ENCODE assay signal across 8 cellular contexts in genomic region chr6:73134588-73134987, GRCh38.
A peak's percentile ranks its signal among the peaks of the same experiment; 100 is the strongest.
DNase-seq lines count a peak whose midpoint lies in the region; ATAC-seq lines count a peak whose summit lies in the region.

No MANE protein-coding gene starts in this region.

- H3K27me3 Mint-ChIP-seq in activated naive CD8-positive, alpha-beta T cell treated with anti-CD3 and anti-CD28 coated beads, Interleukin-2, amount 50 U/mL, for 24 hours, result no peaks in the 10 kb centered on the region

- H3K36me3 Mint-ChIP-seq in activated naive CD8-positive, alpha-beta T cell treated with anti-CD3 and anti-CD28 coated beads, Interleukin-2, amount 50 U/mL, for 24 hours (ENCODE audit: low read depth), result peaks cover 9% of the 10 kb centered on the region

- no peak overlapping the region for H3K27ac Mint-ChIP-seq in activated naive CD8-positive, alpha-beta T cell treated with anti-CD3 and anti-CD28 coated beads, Interleukin-2, amount 50 U/mL, for 24 hours

- H3K9me3 Mint-ChIP-seq in activated naive CD8-positive, alpha-beta T cell treated with anti-CD3 and anti-CD28 coated beads, Interleukin-2, amount 50 U/mL, for 24 hours, result no peaks in the 10 kb centered on the region

- peaks cover 5% of the 10 kb centered on the region for H3K4me1 Mint-ChIP-seq in activated naive CD8-positive, alpha-beta T cell treated with anti-CD3 and anti-CD28 coated beads, Interleukin-2, amount 50 U/mL, for 24 hours

- DNase-seq in D341Med (ENCODE audit: low spot score) (peak; percentile 35), myocyte (ENCODE audit: low read depth) (peak; percentile 49), SW 1271 (lab: John Stamatoyannopoulos, UW) (no peak)
- peak; percentile 42 for DNase-seq in activated naive CD8-positive, alpha-beta T cell treated with anti-CD3 and anti-CD28 coated beads, Interleukin-2, amount 50 U/mL, for 24 hours

- ATAC-seq in HG03039 (IDR thresholded peaks at IDR 0.05; ENCODE audit: unreplicated experiment) (peak; percentile 44), GM21619 (IDR thresholded peaks at IDR 0.05; ENCODE audit: unreplicated experiment) (no peak), GM18517 (IDR thresholded peaks at IDR 0.05; ENCODE audit: unreplicated experiment) (no peak), HG02610 (IDR thresholded peaks at IDR 0.05; ENCODE audit: unreplicated experiment) (no peak)
- ATAC-seq in activated naive CD8-positive, alpha-beta T cell treated with anti-CD3 and anti-CD28 coated beads, Interleukin-2, amount 50 U/mL, for 24 hours, result no peak

- no peak overlapping the region for H3K4me3 Mint-ChIP-seq in activated naive CD8-positive, alpha-beta T cell treated with anti-CD3 and anti-CD28 coated beads, Interleukin-2, amount 50 U/mL, for 24 hours

Comparison
In these comparisons a context has a peak if more than half of its experiments do, and no peak if none do; other contexts are left out.
1. DNase-seq: peak in D341Med (single experiment), activated naive CD8-positive, alpha-beta T cell treated with anti-CD3 and anti-CD28 coated beads, Interleukin-2, amount 50 U/mL, for 24 hours (single experiment) and myocyte (single experiment); none in SW 1271 (0 of 2).